Comparison of ENCODE assay signal across 10 cellular contexts in the genomic region with DNA sequence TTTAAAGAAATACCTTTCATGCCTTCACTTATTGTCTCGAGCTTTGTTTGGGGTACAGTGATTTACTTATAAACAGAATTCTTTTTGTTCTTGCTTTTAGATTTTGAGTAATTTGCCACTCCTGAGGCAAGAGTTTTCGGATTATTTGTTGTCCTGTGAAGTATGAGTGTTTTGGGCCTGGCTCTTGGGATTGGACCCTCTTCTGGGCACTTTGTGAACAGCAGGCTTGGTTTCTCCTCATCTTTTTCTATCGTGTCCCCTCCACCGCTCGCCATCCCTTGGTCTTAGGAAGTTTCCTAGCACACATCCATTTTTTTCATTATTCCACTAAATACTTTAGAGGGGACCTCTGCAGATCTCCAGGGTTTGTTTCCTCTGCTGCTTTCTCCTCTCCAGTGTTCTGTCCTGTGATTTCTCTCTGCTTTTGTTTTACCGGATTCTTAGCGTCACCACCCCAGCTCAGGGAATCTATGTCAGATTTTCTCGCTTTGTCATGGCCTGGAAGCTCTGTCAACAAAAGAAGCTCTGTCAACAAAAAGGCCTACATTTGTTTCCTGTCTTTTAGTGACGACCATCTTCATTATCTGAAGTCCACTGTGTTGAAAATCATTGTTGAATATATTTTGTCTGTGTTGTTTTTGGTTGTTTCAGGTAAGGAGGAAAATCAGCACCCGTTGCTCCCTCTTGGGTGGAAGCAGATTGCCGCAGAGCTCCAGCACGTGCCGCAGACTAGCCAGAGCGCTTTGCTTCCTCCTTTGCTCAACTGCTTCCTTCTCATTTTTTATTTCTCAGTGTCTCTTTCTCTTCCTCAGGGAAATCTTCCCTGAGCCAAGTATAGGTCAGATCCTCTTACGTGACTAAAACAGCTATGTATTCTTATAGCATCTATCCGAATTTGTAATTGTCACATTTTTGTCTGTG. TPM values are rescaled to one million over a fixed set of nuclear protein-coding genes. Genes with fewer than 3 reads are reported as not detected.
DNase-seq lines count a peak whose midpoint lies in the region; ATAC-seq and TF ChIP-seq lines count a peak whose summit lies in the region.
"Had no signal": no experiment of that assay in that cellular context is flagged by ENCODE, and none has a peak within 500 bp of the region (broad histone marks: within the 10 kb centered on the region; RNA-seq: fewer than 3 reads in every experiment).

No MANE protein-coding gene starts in this region.

- H3K4me3 ChIP-seq in heart right ventricle = no peak overlapping the region
- H3K4me3 ChIP-seq in fibroblast of villous mesenchyme (ENCODE audit: low read depth, low read length) = no peak overlapping the region
- no peak overlapping the region for H3K4me3 ChIP-seq in upper lobe of right lung

- no peaks in the 10 kb centered on the region for H3K36me3 ChIP-seq in heart right ventricle
- H3K36me3 ChIP-seq in upper lobe of right lung = no peaks in the 10 kb centered on the region

- H3K4me1 ChIP-seq in heart right ventricle = no peaks in the 10 kb centered on the region
- no peaks in the 10 kb centered on the region for H3K4me1 ChIP-seq in upper lobe of right lung

- DNase-seq in heart right ventricle (no peak), Right ventricle myocardium inferior (ENCODE audit: missing footprints) (no peak), RKO (ENCODE audit: low spot score) (peak; percentile 12), fibroblast of villous mesenchyme (ENCODE audit: low read depth) (no peak), upper lobe of right lung (no peak), NCI-H1417 treated with DMSO at 0.1 percent for 48 hours (lab: John Stamatoyannopoulos, UW) (no peak)
- no peak for DNase-seq in central memory CD4-positive, alpha-beta T cell
- DNase-seq: naive thymus-derived CD8-positive, alpha-beta T cell had no signal

- H3K27me3 ChIP-seq in heart right ventricle (peaks cover 0 to 9% (median 7%) of the 10 kb centered on the region in 7 donors), upper lobe of right lung (peaks cover 7% of the 10 kb centered on the region)

- ATAC-seq in heart right ventricle (no peak), Right ventricle myocardium inferior (no peak), upper lobe of right lung (no peak), HG02571 (IDR thresholded peaks at IDR 0.05; ENCODE audit: unreplicated experiment) (no peak)
- ATAC-seq: naive thymus-derived CD8-positive, alpha-beta T cell had no signal

- intact Hi-C loops in heart right ventricle (cut with DNase I) = no loop called here
- intact Hi-C loops in Right ventricle myocardium inferior (cut with DNase I) = no loop called here
- intact Hi-C loops in upper lobe of right lung (cut with DNase I) = no loop called here

- 66 to 67% methylated on average over 16 of the region's 16 CpGs for WGBS in heart right ventricle, 2 donors

- TF ChIP-seq CTCF in heart right ventricle (IDR thresholded peaks at IDR 0.05) (peak in 5 of 9 donors; percentile 6 to 26 (median 17)), fibroblast of villous mesenchyme (IDR thresholded peaks at IDR 0.05; ENCODE audit: insufficient read depth, low read depth, low read length) (peak; percentile 44), upper lobe of right lung (IDR thresholded peaks at IDR 0.05) (peak; percentile 24)

- H3K27ac ChIP-seq in heart right ventricle = no peak overlapping the region
- H3K27ac ChIP-seq in upper lobe of right lung = no peak overlapping the region

- H3K9me3 ChIP-seq in heart right ventricle (no peaks in the 10 kb centered on the region), upper lobe of right lung (no peaks in the 10 kb centered on the region)

RNA-seq across cellular contexts. Expression of gene ANKRD62, which starts 27.8 kb away (rescaled TPM):
- total RNA-seq in heart right ventricle (not detected), Right ventricle myocardium inferior (not detected), fibroblast of villous mesenchyme (not detected in 2 replicates), upper lobe of right lung (0.12 TPM)
- not detected for polyA plus RNA-seq in heart right ventricle
- total RNA-seq: naive thymus-derived CD8-positive, alpha-beta T cell had no signal
- polyA plus RNA-seq: CD14-positive monocyte; naive thymus-derived CD8-positive, alpha-beta T cell had no signal
